8 cellular contexts compared by ENCODE assay signal in the genomic region with DNA sequence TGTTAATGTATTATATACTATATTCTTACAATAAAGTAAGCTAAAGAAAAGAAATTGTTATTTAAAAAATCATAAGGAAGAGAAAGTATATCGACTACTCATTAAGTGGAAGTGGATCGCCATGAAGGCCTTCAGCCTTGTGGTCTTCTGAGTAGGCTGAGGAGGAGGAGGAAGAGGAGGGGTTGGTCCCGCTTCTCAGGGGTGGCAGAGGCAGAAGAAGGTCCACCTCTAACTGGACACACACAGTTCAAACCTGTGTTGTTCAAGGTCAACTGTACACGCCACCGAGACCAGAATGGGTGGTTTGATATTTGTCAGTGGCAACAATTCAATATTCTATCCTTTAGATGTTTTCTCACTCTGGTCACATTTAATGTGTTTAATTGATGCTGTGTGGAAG.
DNase-seq lines count a peak whose midpoint lies in the region; ATAC-seq and TF ChIP-seq lines count a peak whose summit lies in the region.

No MANE protein-coding gene starts in this region.

- H3K4me2 ChIP-seq in mammary epithelial cell (ENCODE audit: insufficient read depth, low read depth, low read length): no peak overlapping the region
- peak overlapping the region; percentile 93 for H3K4me2 ChIP-seq in skeletal muscle satellite cell (ENCODE audit: low read length)

- BruUV-seq in mammary epithelial cell (replicated peaks; lab: Mats Ljungman, UMichigan): TSS peak; percentile 59

- in situ Hi-C loops in mammary epithelial cell (cut with MboI; ENCODE audit: low sequenced_read_pairs in 2 of 2): loop anchor here (5.0 to 10.0 kb wide), 3 partner anchors 62 to 242 kb away; no protein-coding TSS in a partner anchor

- dilution Hi-C loops in mammary epithelial cell (cut with HindIII; ENCODE audit: low sequenced_read_pairs): no loop called here

- 86% methylated on average over 5 of the region's 5 CpGs for WGBS in mammary epithelial cell (ENCODE audit: low coverage, missing lambda C conversion rate)

- peak; percentile 31 for DNase-seq in NOMO-1 treated with DMSO at 0.1 percent for 48 hours (lab: John Stamatoyannopoulos, UW; ENCODE audit: unreplicated experiment)
- DNase-seq in NOMO-1 treated with dmso at 0.1 percent for 144 hours (lab: John Stamatoyannopoulos, UW; ENCODE audit: unreplicated experiment): no peak
- no peak for DNase-seq in mammary epithelial cell
- no peak for DNase-seq in mesenteric fat pad (ENCODE audit: low spot score)
- no peak for DNase-seq in posterior cingulate gyrus

- no peak overlapping the region for H3K27ac ChIP-seq in mammary epithelial cell (ENCODE audit: insufficient read depth, low read depth, low read length)

- H2AFZ ChIP-seq in mammary epithelial cell (ENCODE audit: low read depth, low read length): peak overlapping the region; percentile 87

- CTCF ChIA-PET in mammary epithelial cell (lab: Charles Lee; ENCODE audit: low non-redundant PET): no interaction called here

- H3K4me1 ChIP-seq in mammary epithelial cell (ENCODE audit: insufficient read depth, low read length) (peaks cover 48% of the 10 kb centered on the region), skeletal muscle satellite cell (ENCODE audit: control insufficient read depth, insufficient read depth, low read length) (peaks cover 45% of the 10 kb centered on the region)

- H3K9me3 ChIP-seq in mammary epithelial cell (replicated peaks; ENCODE audit: insufficient read depth, low read length) (no peaks in the 10 kb centered on the region), skeletal muscle satellite cell (replicated peaks; ENCODE audit: low read length) (no peaks in the 10 kb centered on the region)

- H3K27me3 ChIP-seq in mammary epithelial cell (ENCODE audit: insufficient read depth, low read length) (no peaks in the 10 kb centered on the region), skeletal muscle satellite cell (ENCODE audit: control insufficient read depth, insufficient read depth, low read length) (no peaks in the 10 kb centered on the region)

- H3K36me3 ChIP-seq in mammary epithelial cell (ENCODE audit: insufficient read depth, low read length) (no peaks in the 10 kb centered on the region), skeletal muscle satellite cell (ENCODE audit: insufficient read depth, low read length) (no peaks in the 10 kb centered on the region)

- H3K79me2 ChIP-seq in mammary epithelial cell (ENCODE audit: insufficient read depth, low read length): no peaks in the 10 kb centered on the region

- TF ChIP-seq CTCF in mammary epithelial cell (conservative IDR thresholded peaks at IDR 0.05 in 1 of 2, IDR thresholded peaks at IDR 0.05 in 1 of 2; ENCODE audit: extremely low read depth in 1 of 2, insufficient read depth in 1 of 2, low read depth in 1 of 2, low read length in 2 of 2): no peak

- no peak overlapping the region for H3K9ac ChIP-seq in mammary epithelial cell (ENCODE audit: insufficient read depth, low read length)
- no peak overlapping the region for H3K9ac ChIP-seq in skeletal muscle satellite cell (ENCODE audit: low read depth, low read length)

- intact Hi-C loops in mammary epithelial cell (cut with micrococcal nuclease): loop anchor here (1.0 to 10.0 kb wide), 2 partner anchors 548 to 670 kb away; no protein-coding TSS in a partner anchor
- intact Hi-C loops in posterior cingulate gyrus (cut with DNase I): loop anchor here (2.0 to 10.0 kb wide), 5 partner anchors 62 to 670 kb away; a partner anchor contains a TSS

- no peaks in the 10 kb centered on the region for H4K20me1 ChIP-seq in mammary epithelial cell (ENCODE audit: insufficient read depth, low read length)

- H3K4me3 ChIP-seq in mammary epithelial cell (replicated peaks in 1 of 3; ENCODE audit: insufficient read depth in 1 of 3, low read depth in 2 of 3, low read length in 3 of 3) (no peak overlapping the region), skeletal muscle satellite cell (ENCODE audit: low read length) (no peak overlapping the region)

- ATAC-seq in HG03135 (IDR thresholded peaks at IDR 0.05; ENCODE audit: unreplicated experiment) (peak; percentile 9), GM21576 (IDR thresholded peaks at IDR 0.05; ENCODE audit: unreplicated experiment) (no peak)
